ENCODE assay signal across 9 cellular contexts in the genomic region with DNA sequence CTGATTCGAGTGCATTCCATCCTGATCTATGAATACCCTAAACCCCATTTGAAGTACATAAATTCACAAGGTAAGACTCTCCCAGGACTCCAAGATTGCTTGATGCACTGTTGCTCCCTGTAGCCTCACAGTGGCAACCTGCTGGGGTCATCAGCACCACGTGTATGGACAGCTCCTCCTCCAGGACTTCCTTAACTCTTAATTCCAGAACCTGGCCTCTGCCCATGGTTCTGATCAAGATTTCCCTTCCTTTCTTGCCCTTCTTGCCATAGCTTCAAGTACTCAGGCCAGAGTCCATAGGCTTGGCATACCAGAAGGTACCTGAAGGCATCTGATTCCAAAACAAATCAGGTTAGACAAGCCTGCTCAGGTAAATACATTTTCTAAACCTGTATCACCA. TPM values are rescaled to one million over a fixed set of nuclear protein-coding genes. Genes with fewer than 3 reads are reported as not detected.
DNase-seq lines count a peak whose midpoint lies in the region; FAIRE-seq and TF ChIP-seq lines count a peak whose summit lies in the region.
"Had no signal": no experiment of that assay in that cellular context is flagged by ENCODE, and none has a peak within 500 bp of the region (broad histone marks: within the 10 kb centered on the region; RNA-seq: fewer than 3 reads in every experiment).

No MANE protein-coding gene starts in this region.

- H4K20me1 ChIP-seq in fibroblast of lung (ENCODE audit: control insufficient read depth, extremely low read depth, insufficient read depth, low read length) = no peaks in the 10 kb centered on the region

- no peaks in the 10 kb centered on the region for H3K9me3 ChIP-seq in HEK293 (ENCODE audit: control insufficient read depth, insufficient read depth, low read depth, low read length)
- H3K9me3 ChIP-seq in fibroblast of lung (ENCODE audit: control insufficient read depth, insufficient read depth, low read depth, low read length) = no peaks in the 10 kb centered on the region
- no peaks in the 10 kb centered on the region for H3K9me3 ChIP-seq in kidney (ENCODE audit: control insufficient read depth in 1 of 2, low read length in 2 of 2)

- TF ChIP-seq CTCF in HEK293 (tag by site-specific recombination; IDR thresholded peaks at IDR 0.05) (no peak), fibroblast of lung (conservative IDR thresholded peaks at IDR 0.05 in 1 of 2, IDR thresholded peaks at IDR 0.05 in 1 of 2; ENCODE audit: low read depth in 1 of 2, low read length in 2 of 2) (no peak), kidney (IDR thresholded peaks at IDR 0.05; ENCODE audit: borderline replicate concordance, extremely low read depth, insufficient read depth) (no peak)

- H3K27ac ChIP-seq in HEK293 (ENCODE audit: extremely low read depth, low read depth, low read length) (no peak overlapping the region), fibroblast of lung (ENCODE audit: insufficient read depth, low read length) (no peak overlapping the region), kidney (ENCODE audit: low read depth in 2 of 2, low read length in 2 of 2) (no peak overlapping the region)

- no peak overlapping the region for H2AFZ ChIP-seq in fibroblast of lung (ENCODE audit: low read length)

- CTCF ChIA-PET in HEK293 (lab: Yijun Ruan, JAX) = interaction anchor here (0.7 to 1.0 kb wide), 3 partner anchors 9 to 205 kb away, joined by 3 to 4 read pairs (median 3); no protein-coding TSS in a partner anchor

- no peak overlapping the region for H3K9ac ChIP-seq in fibroblast of lung (ENCODE audit: insufficient read depth, low read length)
- H3K9ac ChIP-seq in kidney (ENCODE audit: low read length in 2 of 2) = no peak overlapping the region

- intact Hi-C loops in kidney (cut with DNase I) = no loop called here

- no peak for FAIRE-seq in kidney (lab: Jason Lieb, UNC)

- no peak overlapping the region for H3K4me2 ChIP-seq in fibroblast of lung (ENCODE audit: extremely low read depth, insufficient read depth, low read length)

- H3K4me3 ChIP-seq in HEK293 (ENCODE audit: low read depth, low read length) = no peak overlapping the region
- H3K4me3 ChIP-seq in fibroblast of lung (replicated peaks in 1 of 4; ENCODE audit: control extremely low read depth in 1 of 4, insufficient read depth in 1 of 4, low read depth in 3 of 4, low read length in 4 of 4) = no peak overlapping the region
- no peak overlapping the region for H3K4me3 ChIP-seq in kidney (ENCODE audit: low read length in 2 of 2)

- H3K4me1 ChIP-seq in HEK293 (ENCODE audit: control insufficient read depth, insufficient read depth, low read length) (no peaks in the 10 kb centered on the region), fibroblast of lung (ENCODE audit: control insufficient read depth, extremely low read depth, insufficient read depth, low read length) (no peaks in the 10 kb centered on the region), kidney (ENCODE audit: control insufficient read depth in 1 of 2, insufficient read depth in 1 of 2, low read depth in 1 of 2, low read length in 2 of 2) (no peaks in the 10 kb centered on the region)

- no peaks in the 10 kb centered on the region for H3K36me3 ChIP-seq in HEK293 (ENCODE audit: control insufficient read depth in 2 of 2, insufficient read depth in 1 of 2, low read length in 2 of 2)
- H3K36me3 ChIP-seq in fibroblast of lung (ENCODE audit: control insufficient read depth, insufficient read depth, low read length) = no peaks in the 10 kb centered on the region
- H3K36me3 ChIP-seq in kidney (ENCODE audit: control insufficient read depth in 1 of 2, insufficient read depth in 2 of 2, low read length in 2 of 2) = no peaks in the 10 kb centered on the region

- peaks cover 11% of the 10 kb centered on the region for H3K27me3 ChIP-seq in fibroblast of lung (ENCODE audit: control insufficient read depth, insufficient read depth, low read length)

- DNase-seq in RKO (ENCODE audit: low spot score) = peak; percentile 73
- DNase-seq in fibroblast of lung (ENCODE audit: low read depth in 2 of 2) = peak; percentile 53 to 66
- DNase-seq in renal cortical epithelial cell (ENCODE audit: low read depth) = peak; percentile 81
- no peak for DNase-seq in kidney
- no peak for DNase-seq in NCI-H69 (lab: John Stamatoyannopoulos, UW)
- DNase-seq in COR-L47 (lab: John Stamatoyannopoulos, UW) = no peak
- DNase-seq: aorta; NK-92 treated with Interleukin-12 subunit alpha and Interleukin-12 subunit beta, amount 100 ng/mL, for 24 hours had no signal

- POLR2A ChIA-PET in HEK293 (lab: Yijun Ruan, JAX) = interaction anchor here (0.9 to 1.0 kb wide), 2 partner anchors 33 to 327 kb away, joined by 3 to 4 read pairs; a partner anchor contains a TSS

- H3K79me2 ChIP-seq in fibroblast of lung (ENCODE audit: control insufficient read depth, insufficient read depth, low read length) = no peaks in the 10 kb centered on the region

TF ChIP-seq in HEK293, 187 proteins besides CTCF, POLR2A, EP300 and RAD21:
- TF ChIP-seq ZNF610 (tag by site-specific recombination; IDR thresholded peaks at IDR 0.05; ENCODE audit: borderline replicate concordance) = no peak
- TF ChIP-seq, protein P1, sequence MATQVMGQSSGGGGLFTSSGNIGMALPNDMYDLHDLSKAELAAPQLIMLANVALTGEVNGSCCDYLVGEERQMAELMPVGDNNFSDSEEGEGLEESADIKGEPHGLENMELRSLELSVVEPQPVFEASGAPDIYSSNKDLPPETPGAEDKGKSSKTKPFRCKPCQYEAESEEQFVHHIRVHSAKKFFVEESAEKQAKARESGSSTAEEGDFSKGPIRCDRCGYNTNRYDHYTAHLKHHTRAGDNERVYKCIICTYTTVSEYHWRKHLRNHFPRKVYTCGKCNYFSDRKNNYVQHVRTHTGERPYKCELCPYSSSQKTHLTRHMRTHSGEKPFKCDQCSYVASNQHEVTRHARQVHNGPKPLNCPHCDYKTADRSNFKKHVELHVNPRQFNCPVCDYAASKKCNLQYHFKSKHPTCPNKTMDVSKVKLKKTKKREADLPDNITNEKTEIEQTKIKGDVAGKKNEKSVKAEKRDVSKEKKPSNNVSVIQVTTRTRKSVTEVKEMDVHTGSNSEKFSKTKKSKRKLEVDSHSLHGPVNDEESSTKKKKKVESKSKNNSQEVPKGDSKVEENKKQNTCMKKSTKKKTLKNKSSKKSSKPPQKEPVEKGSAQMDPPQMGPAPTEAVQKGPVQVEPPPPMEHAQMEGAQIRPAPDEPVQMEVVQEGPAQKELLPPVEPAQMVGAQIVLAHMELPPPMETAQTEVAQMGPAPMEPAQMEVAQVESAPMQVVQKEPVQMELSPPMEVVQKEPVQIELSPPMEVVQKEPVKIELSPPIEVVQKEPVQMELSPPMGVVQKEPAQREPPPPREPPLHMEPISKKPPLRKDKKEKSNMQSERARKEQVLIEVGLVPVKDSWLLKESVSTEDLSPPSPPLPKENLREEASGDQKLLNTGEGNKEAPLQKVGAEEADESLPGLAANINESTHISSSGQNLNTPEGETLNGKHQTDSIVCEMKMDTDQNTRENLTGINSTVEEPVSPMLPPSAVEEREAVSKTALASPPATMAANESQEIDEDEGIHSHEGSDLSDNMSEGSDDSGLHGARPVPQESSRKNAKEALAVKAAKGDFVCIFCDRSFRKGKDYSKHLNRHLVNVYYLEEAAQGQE (tag by site-specific recombination; IDR thresholded peaks at IDR 0.05) = peak; percentile 99

RNA-seq across cellular contexts. Expression of a gene that starts 34.0 kb away (rescaled TPM):
- total RNA-seq in fibroblast of lung = 11.6 and 14.4 TPM in 2 replicates
- polyA plus RNA-seq in fibroblast of lung = 13.1 and 16.1 TPM in 2 replicates
- 6.6 and 7.4 TPM in 2 replicates for polyA plus RNA-seq in fibroblast of lung (2012)
- 17.0 and 56.1 TPM in 2 replicates for polyA minus RNA-seq in fibroblast of lung (ENCODE audit: low replicate concordance)
- total RNA-seq in renal cortical epithelial cell = 17.4 and 32.7 TPM in 2 replicates
- total RNA-seq in kidney = 31.3 TPM
- polyA plus RNA-seq in kidney (ENCODE audit: insufficient read depth, low read depth, low replicate concordance) = 20.2 TPM

Comparison
In these comparisons a context has a peak if more than half of its experiments do, and no peak if none do; other contexts are left out.
1. DNase-seq: peak in RKO (single experiment), fibroblast of lung (2 of 2) and renal cortical epithelial cell (single experiment); none in kidney (single experiment), NCI-H69 (single experiment) and COR-L47 (single experiment).